1 cellular context compared by ENCODE assay signal in genomic region chr4:6095023-6095817, GRCh38.
TF ChIP-seq lines count a peak whose summit lies in the region.

No MANE protein-coding gene starts in this region.

TF ChIP-seq in K562, 482 proteins besides CTCF, POLR2A, EP300 and RAD21 (continued from another document):
- TF ChIP-seq POLR2B (IDR thresholded peaks at IDR 0.05; ENCODE audit: low read depth, partially characterized antibody) (no peak), ZNF253 (CRISPR knock-in tag; conservative IDR thresholded peaks at IDR 0.05) (no peak), USF1 (CRISPR knock-in tag; IDR thresholded peaks at IDR 0.05) (no peak), PTBP1 (IDR thresholded peaks at IDR 0.05; ENCODE audit: low read depth, low read length) (no peak), DEAF1 (CRISPR knock-in tag; IDR thresholded peaks at IDR 0.05) (no peak), AFF4 (CRISPR knock-in tag; IDR thresholded peaks at IDR 0.05) (no peak), U2AF2 (optimal IDR thresholded peaks at IDR 0.05; ENCODE audit: low read depth, low read length) (no peak), TRIM28 (IDR thresholded peaks at IDR 0.05) (no peak), ZFPM2 (CRISPR knock-in tag; IDR thresholded peaks at IDR 0.05) (no peak), ZBTB17 (CRISPR knock-in tag; IDR thresholded peaks at IDR 0.05) (no peak), NRF1 (conservative IDR thresholded peaks at IDR 0.05 in 1 of 2, IDR thresholded peaks at IDR 0.05 in 1 of 2) (no peak), ZNF512 (tag; IDR thresholded peaks at IDR 0.05) (peak; percentile 95), MAFK (IDR thresholded peaks at IDR 0.05; ENCODE audit: low read length) (0 out of 2 replicates have a peak, but pooled peaks have one; percentile 12), SIX5 (IDR thresholded peaks at IDR 0.05; ENCODE audit: borderline replicate concordance in 1 of 2, insufficient read depth in 1 of 2, low read depth in 1 of 2, low read length in 2 of 2) (no peak), NFE2L1 (tag; IDR thresholded peaks at IDR 0.05; ENCODE audit: borderline replicate concordance, low read depth) (peak; percentile 48), MAFG (tag; conservative IDR thresholded peaks at IDR 0.05) (peak; percentile 62)
